In the genomic region with DNA sequence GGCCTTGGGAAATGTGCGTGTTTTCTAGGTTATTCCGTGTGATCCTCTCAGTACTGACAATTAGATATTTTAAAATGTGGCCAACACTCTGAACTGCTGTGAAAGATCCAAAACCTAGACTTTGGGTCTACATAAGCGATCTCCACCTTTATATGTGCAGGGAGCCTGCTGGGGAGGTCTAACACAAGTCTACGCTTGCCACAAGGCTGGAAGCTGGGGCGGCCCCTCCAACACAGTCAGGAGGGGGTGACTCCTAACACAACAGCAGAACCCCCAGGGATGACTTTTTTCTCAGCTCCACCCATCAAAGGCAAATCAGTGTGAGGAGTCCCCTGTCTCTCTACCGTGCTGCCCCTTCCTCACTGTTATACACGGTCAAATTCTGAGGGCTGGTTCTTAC, we compare ENCODE assay signal across 24 cellular contexts.
DNase-seq lines count a peak whose midpoint lies in the region; ATAC-seq and TF ChIP-seq lines count a peak whose summit lies in the region.
"Had no signal": no experiment of that assay in that cellular context is flagged by ENCODE, and none has a peak within 500 bp of the region (broad histone marks: within the 10 kb centered on the region; RNA-seq: fewer than 3 reads in every experiment).

No MANE protein-coding gene starts in this region.

- POLR2A ChIA-PET in CD8-positive, alpha-beta memory T cell (lab: Charles Lee), result no interaction called here

- DNase-seq in activated CD4-positive, alpha-beta T cell treated with anti-CD3 and anti-CD28 coated beads, Interleukin-2, amount 10 ng/mL, durations not matched to agents 24 days and 14 days, result peak; percentile 36
- DNase-seq in activated CD4-positive, alpha-beta T cell treated with anti-CD3 and anti-CD28 coated beads for 1 hour, result no peak
- DNase-seq in esophagus muscularis mucosa (ENCODE audit: extremely low spot score), result peak; percentile 72
- DNase-seq in osteocyte (ENCODE audit: extremely low spot score, unreplicated experiment), result peak; percentile 72
- no peak for DNase-seq in CD8-positive, alpha-beta memory T cell
- no peak for DNase-seq in type B pancreatic cell (ENCODE audit: extremely low spot score, unreplicated experiment)
- DNase-seq: AML-193; CD4-positive, alpha-beta T cell; CD8-positive, alpha-beta T cell; COR-L47; DMS 273 treated with DMSO at 0.1 percent for 48 hours; DMS153; DMS53; DMS79; DND-41; EL; GDM1 had no signal

- no peak for ATAC-seq in GM18870 (IDR thresholded peaks at IDR 0.05; ENCODE audit: unreplicated experiment)
- ATAC-seq: A549; CD8-positive, alpha-beta T cell; GM12878 had no signal

- intact Hi-C loops in activated CD4-positive, alpha-beta T cell treated with anti-CD3 and anti-CD28 coated beads, Interleukin-2, amount 10 ng/mL, durations not matched to agents 24 days and 14 days (cut with micrococcal nuclease), result no loop called here
- intact Hi-C loops in esophagus muscularis mucosa (cut with DNase I), result no loop called here

- CTCF ChIA-PET in CD8-positive, alpha-beta memory T cell (lab: Charles Lee), result no interaction called here

- H3K4me3 ChIP-seq in esophagus muscularis mucosa, result no peak overlapping the region
- no peak overlapping the region for H3K4me3 ChIP-seq in CD8-positive, alpha-beta memory T cell (ENCODE audit: low read length)
- H3K4me3 ChIP-seq: A549; BLaER1 treated with 17β-estradiol and CSF1 and Interleukin-3, amounts not matched to agents 10 nM and 100 nM; GM12878 had no signal

- H3K36me3 Mint-ChIP-seq in activated CD4-positive, alpha-beta T cell treated with anti-CD3 and anti-CD28 coated beads, Interleukin-2, amount 10 ng/mL, durations not matched to agents 24 days and 14 days (ENCODE audit: low read depth), result no peaks in the 10 kb centered on the region
- H3K36me3 Mint-ChIP-seq in osteocyte (ENCODE audit: unreplicated experiment) (no peaks in the 10 kb centered on the region), type B pancreatic cell (no peaks in the 10 kb centered on the region)
- H3K36me3 Mint-ChIP-seq in CD8-positive, alpha-beta memory T cell, result no peaks in the 10 kb centered on the region
- H3K36me3 Mint-ChIP-seq: CD8-positive, alpha-beta T cell had no signal

- H3K27me3 Mint-ChIP-seq in activated CD4-positive, alpha-beta T cell treated with anti-CD3 and anti-CD28 coated beads, Interleukin-2, amount 10 ng/mL, durations not matched to agents 24 days and 14 days, result peaks cover 6% of the 10 kb centered on the region
- H3K27me3 Mint-ChIP-seq in osteocyte (ENCODE audit: unreplicated experiment) (peaks cover 8% of the 10 kb centered on the region), type B pancreatic cell (no peaks in the 10 kb centered on the region)
- H3K27me3 Mint-ChIP-seq in CD8-positive, alpha-beta memory T cell, result peaks cover 2 to 3% of the 10 kb centered on the region in 2 donors
- H3K27me3 Mint-ChIP-seq: B cell; CD4-positive, alpha-beta T cell had no signal

- WGBS in esophagus muscularis mucosa, result 96% methylated on average over 5 of the region's 7 CpGs

- no peak for TF ChIP-seq CTCF in esophagus muscularis mucosa (IDR thresholded peaks at IDR 0.05)
- TF ChIP-seq CTCF in osteocyte (IDR thresholded peaks at IDR 0.05), result no peak
- TF ChIP-seq CTCF in type B pancreatic cell (conservative IDR thresholded peaks at IDR 0.05), result no peak

- H3K27ac Mint-ChIP-seq in activated CD4-positive, alpha-beta T cell treated with anti-CD3 and anti-CD28 coated beads, Interleukin-2, amount 10 ng/mL, durations not matched to agents 24 days and 14 days, result no peak overlapping the region
- no peak overlapping the region for H3K27ac Mint-ChIP-seq in osteocyte (ENCODE audit: unreplicated experiment)
- H3K27ac Mint-ChIP-seq in CD8-positive, alpha-beta memory T cell, result no peak overlapping the region
- no peak overlapping the region for H3K27ac Mint-ChIP-seq in type B pancreatic cell
- H3K27ac Mint-ChIP-seq: B cell; CD4-positive, alpha-beta T cell; CD8-positive, alpha-beta T cell had no signal

- H3K4me3 Mint-ChIP-seq in activated CD4-positive, alpha-beta T cell treated with anti-CD3 and anti-CD28 coated beads, Interleukin-2, amount 10 ng/mL, durations not matched to agents 24 days and 14 days, result no peak overlapping the region
- H3K4me3 Mint-ChIP-seq in osteocyte (ENCODE audit: unreplicated experiment), result no peak overlapping the region
- H3K4me3 Mint-ChIP-seq in CD8-positive, alpha-beta memory T cell, result no peak overlapping the region
- H3K4me3 Mint-ChIP-seq in type B pancreatic cell, result no peak overlapping the region
- H3K4me3 Mint-ChIP-seq: B cell; CD4-positive, alpha-beta T cell; CD8-positive, alpha-beta T cell had no signal

- no peak overlapping the region for H3K27ac ChIP-seq in esophagus muscularis mucosa (replicated peaks in 1 of 4)
- no peak overlapping the region for H3K27ac ChIP-seq in CD8-positive, alpha-beta memory T cell (ENCODE audit: low read depth, low read length)
- H3K27ac ChIP-seq: 22Rv1; A549; BLaER1 treated with 17β-estradiol and CSF1 and Interleukin-3, amounts not matched to agents 10 nM and 100 nM; C4-2B had no signal

- no peaks in the 10 kb centered on the region for H3K4me1 ChIP-seq in esophagus muscularis mucosa
- no peaks in the 10 kb centered on the region for H3K4me1 ChIP-seq in CD8-positive, alpha-beta memory T cell (ENCODE audit: insufficient read depth, low read length)
- H3K4me1 ChIP-seq: A549 had no signal

- no peaks in the 10 kb centered on the region for H3K27me3 ChIP-seq in esophagus muscularis mucosa
- no peaks in the 10 kb centered on the region for H3K27me3 ChIP-seq in CD8-positive, alpha-beta memory T cell (ENCODE audit: insufficient read depth, low read length, poor library complexity, severe bottlenecking)
- H3K27me3 ChIP-seq: BLaER1 treated with 17β-estradiol and CSF1 and Interleukin-3, amounts not matched to agents 10 nM and 100 nM had no signal

- H3K4me1 Mint-ChIP-seq in activated CD4-positive, alpha-beta T cell treated with anti-CD3 and anti-CD28 coated beads, Interleukin-2, amount 10 ng/mL, durations not matched to agents 24 days and 14 days, result no peaks in the 10 kb centered on the region
- H3K4me1 Mint-ChIP-seq in osteocyte (ENCODE audit: unreplicated experiment) (no peaks in the 10 kb centered on the region), type B pancreatic cell (ENCODE audit: unreplicated experiment) (no peaks in the 10 kb centered on the region)
- no peaks in the 10 kb centered on the region for H3K4me1 Mint-ChIP-seq in CD8-positive, alpha-beta memory T cell
- H3K4me1 Mint-ChIP-seq: B cell had no signal

- H3K9me3 ChIP-seq in esophagus muscularis mucosa, result peaks cover 0 to 6% (median 0%) of the 10 kb centered on the region in 4 donors
- no peaks in the 10 kb centered on the region for H3K9me3 ChIP-seq in CD8-positive, alpha-beta memory T cell (ENCODE audit: low read length)

- peaks cover 5% of the 10 kb centered on the region for H3K9me3 Mint-ChIP-seq in activated CD4-positive, alpha-beta T cell treated with anti-CD3 and anti-CD28 coated beads, Interleukin-2, amount 10 ng/mL, durations not matched to agents 24 days and 14 days
- H3K9me3 Mint-ChIP-seq in osteocyte (ENCODE audit: unreplicated experiment) (peaks cover 13% of the 10 kb centered on the region), type B pancreatic cell (no peaks in the 10 kb centered on the region)
- H3K9me3 Mint-ChIP-seq in CD8-positive, alpha-beta memory T cell, result peaks cover 0 to 8% (median 0%) of the 10 kb centered on the region in 5 donors

- TF ChIP-seq EP300 in esophagus muscularis mucosa (IDR thresholded peaks at IDR 0.05), result no peak

- H3K36me3 ChIP-seq in esophagus muscularis mucosa, result no peaks in the 10 kb centered on the region
- no peaks in the 10 kb centered on the region for H3K36me3 ChIP-seq in CD8-positive, alpha-beta memory T cell (ENCODE audit: insufficient read depth, low read length)
- H3K36me3 ChIP-seq: BLaER1 treated with 17β-estradiol and CSF1 and Interleukin-3, amounts not matched to agents 10 nM and 100 nM had no signal

- no peak for TF ChIP-seq POLR2A in esophagus muscularis mucosa (IDR thresholded peaks at IDR 0.05; ENCODE audit: low read depth)

Comparison
In these comparisons a context has a peak if more than half of its experiments do, and no peak if none do; other contexts are left out.
1. DNase-seq: peak in activated CD4-positive, alpha-beta T cell treated with anti-CD3 and anti-CD28 coated beads, Interleukin-2, amount 10 ng/mL, durations not matched to agents 24 days and 14 days (single experiment), esophagus muscularis mucosa (single experiment) and osteocyte (single experiment); none in activated CD4-positive, alpha-beta T cell treated with anti-CD3 and anti-CD28 coated beads for 1 hour (single experiment), CD8-positive, alpha-beta memory T cell (0 of 5) and type B pancreatic cell (single experiment).